ENCODE assay signal across 18 cellular contexts in genomic region chr2:143392358-143392757, GRCh38.
"Had no signal": no experiment of that assay in that cellular context is flagged by ENCODE, and none has a peak within 500 bp of the region (broad histone marks: within the 10 kb centered on the region; RNA-seq: fewer than 3 reads in every experiment).

No MANE protein-coding gene starts in this region.

- ATAC-seq: foreskin keratinocyte, gastroesophageal sphincter, heart right ventricle, left cardiac atrium, left lung, left ventricle myocardium superior, lower lobe of right lung, mucosa of descending colon had no signal

- H3K27me3 Mint-ChIP-seq: naive B cell had no signal

- DNase-seq: dermis blood vessel endothelial cell; dorsolateral prefrontal cortex; effector CD4-positive, alpha-beta T cell; effector memory CD4-positive, alpha-beta T cell; foreskin keratinocyte; glutamatergic neuron; head of caudate nucleus; heart right ventricle; hippocampal formation; left cardiac atrium; left lung; left ventricle myocardium superior; lower lobe of right lung; mesenchymal stem cell; mucosa of descending colon; naive B cell had no signal

- H3K27ac Mint-ChIP-seq: mesothelial cell of epicardium, naive B cell had no signal

- H3K9me3 Mint-ChIP-seq: mesothelial cell of epicardium, naive B cell had no signal

- H3K4me3 Mint-ChIP-seq: mesothelial cell of epicardium, naive B cell had no signal

- H3K36me3 Mint-ChIP-seq: mesothelial cell of epicardium had no signal
